ENCODE assay signal across 9 cellular contexts in the genomic region with DNA sequence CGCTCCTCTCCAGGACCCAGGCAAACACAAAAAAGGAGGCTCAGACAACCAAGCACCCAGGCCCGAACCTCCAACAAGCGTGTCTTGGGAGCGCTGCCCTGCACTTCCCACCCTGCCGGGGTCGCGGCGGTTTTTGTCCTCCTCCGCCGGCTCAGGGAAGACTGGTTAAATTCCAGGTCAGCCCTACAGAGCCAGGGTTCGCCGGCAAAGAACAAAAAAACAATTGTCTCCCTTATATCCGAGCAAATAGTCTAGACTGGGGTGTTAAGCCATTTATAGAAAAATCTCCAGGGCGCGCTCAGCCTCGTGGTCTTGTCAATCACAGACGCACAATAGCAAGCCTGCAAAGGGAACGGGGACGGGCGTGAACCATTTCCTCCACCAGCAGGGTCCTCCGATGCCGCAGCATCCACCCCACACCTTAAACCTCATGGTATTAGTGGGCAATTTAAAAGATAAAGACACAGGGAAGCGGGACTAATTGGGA. TPM values are rescaled to one million over a fixed set of nuclear protein-coding genes. Genes with fewer than 3 reads are reported as not detected.
DNase-seq lines count a peak whose midpoint lies in the region; ATAC-seq and TF ChIP-seq lines count a peak whose summit lies in the region.
"Had no signal": no experiment of that assay in that cellular context is flagged by ENCODE, and none has a peak within 500 bp of the region (broad histone marks: within the 10 kb centered on the region; RNA-seq: fewer than 3 reads in every experiment).

No MANE protein-coding gene starts in this region.

- WGBS in mammary epithelial cell (ENCODE audit: low coverage, missing lambda C conversion rate): 19% methylated on average over 22 of the region's 23 CpGs
- 14 to 32% (median 25%) methylated on average over 23 of the region's 23 CpGs for WGBS in stomach, 5 donors

- TF ChIP-seq POLR2A in stomach (IDR thresholded peaks at IDR 0.05): no peak

- H4K20me1 ChIP-seq in mammary epithelial cell (ENCODE audit: insufficient read depth, low read length): no peaks in the 10 kb centered on the region

- H3K27ac ChIP-seq in mammary epithelial cell (ENCODE audit: insufficient read depth, low read depth, low read length): no peak overlapping the region
- peak overlapping the region in 3 of 5 donors; percentile 15 to 78 (median 57) for H3K27ac ChIP-seq in stomach
- H3K27ac ChIP-seq: 22Rv1 had no signal

- H3K9ac ChIP-seq in mammary epithelial cell (ENCODE audit: insufficient read depth, low read length): no peak overlapping the region

- H3K9me3 ChIP-seq in mammary epithelial cell (replicated peaks; ENCODE audit: insufficient read depth, low read length) (no peaks in the 10 kb centered on the region), stomach (no peaks in the 10 kb centered on the region)

- peak; percentile 77 for DNase-seq in DMS53 (lab: John Stamatoyannopoulos, UW)
- DNase-seq in DMS53 treated with DMSO at 0.1 percent for 48 hours (lab: John Stamatoyannopoulos, UW; ENCODE audit: unreplicated experiment): no peak
- peak; percentile 14 for DNase-seq in mammary epithelial cell
- peak; percentile 57 for DNase-seq in left kidney (ENCODE audit: low read depth, low spot score)
- DNase-seq in stomach: no peak
- no peak for DNase-seq in NCI-H1436 (lab: John Stamatoyannopoulos, UW)
- DNase-seq in SIG-M5 (lab: John Stamatoyannopoulos, UW): no peak

- in situ Hi-C loops in mammary epithelial cell (cut with MboI; ENCODE audit: low sequenced_read_pairs in 2 of 2): no loop called here

- H2AFZ ChIP-seq in mammary epithelial cell (ENCODE audit: low read depth, low read length): peak overlapping the region; percentile 75

- TF ChIP-seq EP300 in stomach (IDR thresholded peaks at IDR 0.05): no peak

- CTCF ChIA-PET in mammary epithelial cell (lab: Charles Lee; ENCODE audit: low non-redundant PET): no interaction called here

- H3K4me3 ChIP-seq in mammary epithelial cell (replicated peaks in 1 of 3; ENCODE audit: insufficient read depth in 1 of 3, low read depth in 2 of 3, low read length in 3 of 3) (peak overlapping the region; percentile 48 to 72 (median 63)), stomach (peak overlapping the region; percentile 48 to 79 (median 70))

- dilution Hi-C loops in mammary epithelial cell (cut with HindIII; ENCODE audit: low sequenced_read_pairs): no loop called here

- no TSS peak for BruUV-seq in mammary epithelial cell (replicated peaks; lab: Mats Ljungman, UMichigan)

- no peaks in the 10 kb centered on the region for H3K27me3 ChIP-seq in mammary epithelial cell (ENCODE audit: insufficient read depth, low read length)
- H3K27me3 ChIP-seq in stomach: peaks cover 0 to 33% (median 11%) of the 10 kb centered on the region in 3 donors

- H3K4me2 ChIP-seq in mammary epithelial cell (ENCODE audit: insufficient read depth, low read depth, low read length): peak overlapping the region; percentile 70

- H3K79me2 ChIP-seq in mammary epithelial cell (ENCODE audit: insufficient read depth, low read length): no peaks in the 10 kb centered on the region

- H3K36me3 ChIP-seq in mammary epithelial cell (ENCODE audit: insufficient read depth, low read length) (no peaks in the 10 kb centered on the region), stomach (no peaks in the 10 kb centered on the region)

- TF ChIP-seq CTCF in mammary epithelial cell (conservative IDR thresholded peaks at IDR 0.05 in 1 of 2, IDR thresholded peaks at IDR 0.05 in 1 of 2; ENCODE audit: extremely low read depth in 1 of 2, insufficient read depth in 1 of 2, low read depth in 1 of 2, low read length in 2 of 2) (no peak), stomach (IDR thresholded peaks at IDR 0.05) (no peak)

- H3K4me1 ChIP-seq in mammary epithelial cell (ENCODE audit: insufficient read depth, low read length): peaks cover 21% of the 10 kb centered on the region
- H3K4me1 ChIP-seq in stomach: peaks cover 16 to 22% (median 20%) of the 10 kb centered on the region in 4 donors

- ATAC-seq in HG03280 (IDR thresholded peaks at IDR 0.05; ENCODE audit: unreplicated experiment): no peak

- intact Hi-C loops in mammary epithelial cell (cut with micrococcal nuclease): no loop called here
- intact Hi-C loops in stomach (cut with DNase I; ENCODE audit: low total_unique reads): no loop called here

RNA-seq across cellular contexts. Expression of a gene that starts 46.9 kb away (rescaled TPM):
- total RNA-seq in mammary epithelial cell (10 to 100 TPM in 1 of 2 donors, 1 to 10 TPM in 1; 5.8 to 35.5 TPM), stomach (10 to 100 TPM in 3 of 5 donors, 1 to 10 TPM in 2; 7.0 to 33.0 (median 12.1) TPM)
- polyA plus RNA-seq in mammary epithelial cell (2.6 TPM), stomach (1 to 10 TPM; 1.3 to 7.5 (median 4.4) TPM)
- polyA minus RNA-seq in mammary epithelial cell: 31.8 TPM

Comparison
In these comparisons a context has a peak if more than half of its experiments do, and no peak if none do; other contexts are left out.
1. DNase-seq: peak in DMS53 (single experiment), mammary epithelial cell (single experiment) and left kidney (single experiment); none in DMS53 treated with DMSO at 0.1 percent for 48 hours (single experiment), stomach (single experiment), NCI-H1436 (single experiment) and SIG-M5 (single experiment).